Comparison of ENCODE assay signal across 8 cellular contexts in genomic region chr1:241532173-241532553, GRCh38. TPM values are rescaled to one million over a fixed set of nuclear protein-coding genes. Genes with fewer than 3 reads are reported as not detected.
DNase-seq lines count a peak whose midpoint lies in the region; ATAC-seq and TF ChIP-seq lines count a peak whose summit lies in the region.

Gene KMO (plus strand): TSS chr1:241532378. CDS start chr1:241532445, 67 bp downstream.

- H3K27ac ChIP-seq in CD4-positive, CD25-positive, alpha-beta regulatory T cell (ENCODE audit: insufficient read depth, low read length, poor library complexity, severe bottlenecking): no peak within 1 kb of the TSS
- no peak within 1 kb of the TSS for H3K27ac ChIP-seq in testis

- WGBS in testis, 2 donors: 29 to 32% methylated on average over 1 of the region's 1 CpG

- peak within 1 kb of the TSS; percentile 54 to 92 (median 77) for H3K27ac Mint-ChIP-seq in CD4-positive, CD25-positive, alpha-beta regulatory T cell
- peak within 1 kb of the TSS; percentile 89 for H3K27ac Mint-ChIP-seq in activated T-helper 1 cell treated with anti-CD3 and anti-CD28 coated beads, Interleukin-12 subunit alpha, Interleukin-12 subunit beta, Interleukin-2, Interleukin-4 antibody, amounts not matched to agents 30 ng/mL and 10 ng/mL and 1 ng/mL, durations not matched to agents 14 hours and 24 hours and 36 hours

- no peaks in the 10 kb centered on the region for H3K9me3 ChIP-seq in CD4-positive, CD25-positive, alpha-beta regulatory T cell (ENCODE audit: control insufficient read depth in 2 of 2, low read length in 2 of 2)
- H3K9me3 ChIP-seq in testis: no peaks in the 10 kb centered on the region

- H3K27me3 ChIP-seq in CD4-positive, CD25-positive, alpha-beta regulatory T cell (ENCODE audit: control insufficient read depth, insufficient read depth, low read length): peaks cover 19% of the 10 kb centered on the region
- no peaks in the 10 kb centered on the region for H3K27me3 ChIP-seq in testis

- intact Hi-C loops in activated T-helper 1 cell treated with anti-CD3 and anti-CD28 coated beads, Interleukin-12 subunit alpha, Interleukin-12 subunit beta, Interleukin-2, Interleukin-4 antibody, amounts not matched to agents 30 ng/mL and 10 ng/mL and 1 ng/mL, durations not matched to agents 14 hours and 24 hours and 36 hours (cut with micrococcal nuclease): loop anchor here (1.0 to 5.0 kb wide), 4 partner anchors 19 to 145 kb away; no protein-coding TSS in a partner anchor
- intact Hi-C loops in testis (cut with DNase I; ENCODE audit: low total_unique reads): no loop called here

- H3K4me1 ChIP-seq in CD4-positive, CD25-positive, alpha-beta regulatory T cell (ENCODE audit: control insufficient read depth, insufficient read depth, low read length, poor library complexity, severe bottlenecking): peaks cover 5% of the 10 kb centered on the region
- H3K4me1 ChIP-seq in testis: no peaks in the 10 kb centered on the region

- no peaks in the 10 kb centered on the region for H3K36me3 ChIP-seq in CD4-positive, CD25-positive, alpha-beta regulatory T cell (ENCODE audit: control insufficient read depth, insufficient read depth, low read length)
- H3K36me3 ChIP-seq in testis (ENCODE audit: low read depth, missing control alignments): no peaks in the 10 kb centered on the region

- no peak for TF ChIP-seq POLR2A in testis (IDR thresholded peaks at IDR 0.05)

- TF ChIP-seq CTCF in testis (IDR thresholded peaks at IDR 0.05): no peak

- H3K4me3 Mint-ChIP-seq in CD4-positive, CD25-positive, alpha-beta regulatory T cell: peak within 1 kb of the TSS; percentile 87 to 100 (median 94)
- peak within 1 kb of the TSS; percentile 95 for H3K4me3 Mint-ChIP-seq in activated T-helper 1 cell treated with anti-CD3 and anti-CD28 coated beads, Interleukin-12 subunit alpha, Interleukin-12 subunit beta, Interleukin-2, Interleukin-4 antibody, amounts not matched to agents 30 ng/mL and 10 ng/mL and 1 ng/mL, durations not matched to agents 14 hours and 24 hours and 36 hours

- no peaks in the 10 kb centered on the region for H3K36me3 Mint-ChIP-seq in CD4-positive, CD25-positive, alpha-beta regulatory T cell
- no peaks in the 10 kb centered on the region for H3K36me3 Mint-ChIP-seq in activated T-helper 1 cell treated with anti-CD3 and anti-CD28 coated beads, Interleukin-12 subunit alpha, Interleukin-12 subunit beta, Interleukin-2, Interleukin-4 antibody, amounts not matched to agents 30 ng/mL and 10 ng/mL and 1 ng/mL, durations not matched to agents 14 hours and 24 hours and 36 hours (ENCODE audit: low read depth)

- H3K27me3 Mint-ChIP-seq in CD4-positive, CD25-positive, alpha-beta regulatory T cell: peaks cover 37% of the 10 kb centered on the region
- H3K27me3 Mint-ChIP-seq in activated T-helper 1 cell treated with anti-CD3 and anti-CD28 coated beads, Interleukin-12 subunit alpha, Interleukin-12 subunit beta, Interleukin-2, Interleukin-4 antibody, amounts not matched to agents 30 ng/mL and 10 ng/mL and 1 ng/mL, durations not matched to agents 14 hours and 24 hours and 36 hours (ENCODE audit: insufficient read depth): peaks cover 6% of the 10 kb centered on the region

- ATAC-seq in CD4-positive, CD25-positive, alpha-beta regulatory T cell (ENCODE audit: low read depth in 2 of 2): peak in 1 of 2 donors; percentile 13
- ATAC-seq in GM19328 (IDR thresholded peaks at IDR 0.05; ENCODE audit: unreplicated experiment) (peak; percentile 26), HG03378 (IDR thresholded peaks at IDR 0.05; ENCODE audit: unreplicated experiment) (peak; percentile 31)

- DNase-seq in CD4-positive, CD25-positive, alpha-beta regulatory T cell: no peak
- DNase-seq in activated T-helper 1 cell treated with anti-CD3 and anti-CD28 coated beads, Interleukin-12 subunit alpha, Interleukin-12 subunit beta, Interleukin-2, Interleukin-4 antibody, amounts not matched to agents 30 ng/mL and 10 ng/mL and 1 ng/mL, durations not matched to agents 14 hours and 24 hours and 36 hours (ENCODE audit: low spot score): no peak
- DNase-seq in kidney tubule cell (ENCODE audit: low spot score): peak; percentile 52
- DNase-seq in testis: no peak
- no peak for DNase-seq in NCI-H446 treated with DMSO at 0.1 percent for 48 hours (lab: John Stamatoyannopoulos, UW)
- DNase-seq in germinal center (ENCODE audit: low spot score): no peak

- H3K4me1 Mint-ChIP-seq in CD4-positive, CD25-positive, alpha-beta regulatory T cell: peaks cover 2 to 15% (median 8%) of the 10 kb centered on the region in 4 donors
- peaks cover 16% of the 10 kb centered on the region for H3K4me1 Mint-ChIP-seq in activated T-helper 1 cell treated with anti-CD3 and anti-CD28 coated beads, Interleukin-12 subunit alpha, Interleukin-12 subunit beta, Interleukin-2, Interleukin-4 antibody, amounts not matched to agents 30 ng/mL and 10 ng/mL and 1 ng/mL, durations not matched to agents 14 hours and 24 hours and 36 hours (ENCODE audit: low read depth)

- H3K4me3 ChIP-seq in CD4-positive, CD25-positive, alpha-beta regulatory T cell (ENCODE audit: low read depth, low read length): peak within 1 kb of the TSS; percentile 96
- H3K4me3 ChIP-seq in testis: peak within 1 kb of the TSS; percentile 2 to 40

- no peaks in the 10 kb centered on the region for H3K9me3 Mint-ChIP-seq in CD4-positive, CD25-positive, alpha-beta regulatory T cell
- H3K9me3 Mint-ChIP-seq in activated T-helper 1 cell treated with anti-CD3 and anti-CD28 coated beads, Interleukin-12 subunit alpha, Interleukin-12 subunit beta, Interleukin-2, Interleukin-4 antibody, amounts not matched to agents 30 ng/mL and 10 ng/mL and 1 ng/mL, durations not matched to agents 14 hours and 24 hours and 36 hours: no peaks in the 10 kb centered on the region

RNA-seq across cellular contexts. Expression of gene KMO, which starts in this region (rescaled TPM):
- total RNA-seq in CD4-positive, CD25-positive, alpha-beta regulatory T cell: not detected
- polyA plus RNA-seq in CD4-positive, CD25-positive, alpha-beta regulatory T cell: 1 to 10 TPM in 1 of 4 donors, under 1 TPM in 1, not detected in 2; 0.03 to 2.2 TPM
- total RNA-seq in activated T-helper 1 cell treated with anti-CD3 and anti-CD28 coated beads, Interleukin-12 subunit alpha, Interleukin-12 subunit beta, Interleukin-2, Interleukin-4 antibody, amounts not matched to agents 30 ng/mL and 10 ng/mL and 1 ng/mL, durations not matched to agents 14 hours and 24 hours and 36 hours: not detected in 2 replicates
- total RNA-seq in testis: under 1 TPM; 0.39 to 0.99 TPM
- 1.5 TPM for polyA plus RNA-seq in testis (ENCODE audit: insufficient read depth, low read depth, low replicate concordance)
